19 cellular contexts compared by ENCODE assay signal in genomic region chr1:41679994-41680393, GRCh38.
DNase-seq lines count a peak whose midpoint lies in the region; ATAC-seq, FAIRE-seq and TF ChIP-seq lines count a peak whose summit lies in the region.
"Had no signal": no experiment of that assay in that cellular context is flagged by ENCODE, and none has a peak within 500 bp of the region (broad histone marks: within the 10 kb centered on the region; RNA-seq: fewer than 3 reads in every experiment).

No MANE protein-coding gene starts in this region.

- ATAC-seq in GM12878 = no peak
- no peak for ATAC-seq in heart left ventricle
- ATAC-seq: Right ventricle myocardium inferior had no signal

- H3K9ac ChIP-seq in GM12878 (ENCODE audit: control insufficient read depth, insufficient read depth, low read length) = no peak overlapping the region
- no peak overlapping the region for H3K9ac ChIP-seq in kidney (ENCODE audit: low read length in 2 of 2)
- H3K9ac ChIP-seq: KMS-11 had no signal

- POLR2A ChIA-PET in MCF 10A (lab: Yijun Ruan, JAX) = interaction anchor here (0.9 kb wide), 1 partner anchor 16 kb away, joined by 3 read pairs; no protein-coding TSS in a partner anchor
- POLR2A ChIA-PET in GM12878 (lab: Charles Lee) = interaction anchor here (1.5 to 4.6 kb wide), 3 partner anchors 14 to 22 kb away, joined by 3 to 17 read pairs (median 7); no protein-coding TSS in a partner anchor

- no peak overlapping the region for H3K4me3 Mint-ChIP-seq in MCF 10A (ENCODE audit: unreplicated experiment)
- H3K4me3 Mint-ChIP-seq: CD14-positive monocyte, H9 had no signal

- H3K36me3 Mint-ChIP-seq in MCF 10A (ENCODE audit: insufficient read depth, unreplicated experiment) = no peaks in the 10 kb centered on the region

- H3K4me2 ChIP-seq in GM12878 (ENCODE audit: control insufficient read depth, insufficient read depth) = no peak overlapping the region
- H3K4me2 ChIP-seq: KMS-11 had no signal

- no peak for FAIRE-seq in GM12878 (lab: Jason Lieb, UNC)
- no peak for FAIRE-seq in kidney (lab: Jason Lieb, UNC)
- FAIRE-seq: G401.6 had no signal

- BruUV-seq in MCF 10A (replicated peaks; lab: Mats Ljungman, UMichigan) (no TSS peak), GM12878 (replicated peaks; lab: Mats Ljungman, UMichigan) (TSS peak; percentile 33)

- H2AFZ ChIP-seq in GM12878 (ENCODE audit: control insufficient read depth, low read depth, low read length) = no peak overlapping the region

- intact Hi-C loops in breast epithelium (cut with DNase I; ENCODE audit: low total_unique reads) = no loop called here
- intact Hi-C loops in MCF 10A (cut with micrococcal nuclease) = no loop called here
- intact Hi-C loops in GM12878 (cut with micrococcal nuclease; ENCODE audit: unreplicated experiment) = no loop called here
- intact Hi-C loops in kidney (cut with DNase I) = no loop called here
- intact Hi-C loops in dorsolateral prefrontal cortex (cut with DNase I) = no loop called here
- intact Hi-C loops in heart left ventricle (cut with DNase I) = no loop called here

- no peaks in the 10 kb centered on the region for H3K79me2 ChIP-seq in GM12878 (ENCODE audit: control insufficient read depth, insufficient read depth, low read length)

- in situ Hi-C loops in GM12878 (cut with MboI) = no loop called here

- H3K4me3 ChIP-seq in breast epithelium (no peak overlapping the region), GM12878 (no peak overlapping the region), kidney (ENCODE audit: low read length in 2 of 2) (no peak overlapping the region), dorsolateral prefrontal cortex (no peak overlapping the region), heart left ventricle (no peak overlapping the region)
- H3K4me3 ChIP-seq: Peyer's patch had no signal

- no peak for TF ChIP-seq EP300 in GM12878 (IDR thresholded peaks at IDR 0.05; ENCODE audit: borderline replicate concordance in 1 of 2, control insufficient read depth in 1 of 2, low read depth in 2 of 2, low read length in 2 of 2)

- no peak for TF ChIP-seq CTCF in breast epithelium (IDR thresholded peaks at IDR 0.05)
- no peak for TF ChIP-seq CTCF in MCF 10A (IDR thresholded peaks at IDR 0.05; ENCODE audit: unreplicated experiment)
- TF ChIP-seq CTCF in GM12878 (IDR thresholded peaks at IDR 0.05 in 2 of 3, conservative IDR thresholded peaks at IDR 0.05 in 1 of 3; ENCODE audit: control insufficient read depth in 2 of 3, extremely low read depth in 1 of 3, insufficient read depth in 1 of 3, low read depth in 3 of 3, low read length in 3 of 3) = no peak
- no peak for TF ChIP-seq CTCF in kidney (IDR thresholded peaks at IDR 0.05; ENCODE audit: borderline replicate concordance, extremely low read depth, insufficient read depth)
- TF ChIP-seq CTCF in dorsolateral prefrontal cortex (IDR thresholded peaks at IDR 0.05 in 54 of 56, conservative IDR thresholded peaks at IDR 0.05 in 2 of 56; ENCODE audit: low read depth in 1 of 56, partially characterized antibody in 56 of 56) = no peak
- no peak for TF ChIP-seq CTCF in heart left ventricle (IDR thresholded peaks at IDR 0.05)

- no peaks in the 10 kb centered on the region for H4K20me1 ChIP-seq in GM12878 (ENCODE audit: control insufficient read depth, insufficient read depth)

- no peak for TF ChIP-seq POLR2A in breast epithelium (IDR thresholded peaks at IDR 0.05)
- TF ChIP-seq POLR2A in GM12878 (IDR thresholded peaks at IDR 0.05; ENCODE audit: low read depth, low read length) = no peak
- no peak for TF ChIP-seq POLR2A in heart left ventricle (IDR thresholded peaks at IDR 0.05)

- RAD21 ChIA-PET in GM12878 (lab: Charles Lee; ENCODE audit: unreplicated experiment) = interaction anchor here (0.8 to 3.7 kb wide), 7 partner anchors 13 to 70 kb away, joined by 3 to 16 read pairs (median 4); no protein-coding TSS in a partner anchor

- peaks cover 7 to 13% of the 10 kb centered on the region in 2 donors for H3K4me1 ChIP-seq in breast epithelium
- H3K4me1 ChIP-seq in GM12878 (ENCODE audit: control insufficient read depth, insufficient read depth, low read length) = peaks cover 44% of the 10 kb centered on the region
- peaks cover 0 to 3% of the 10 kb centered on the region in 2 donors for H3K4me1 ChIP-seq in kidney (ENCODE audit: control insufficient read depth in 1 of 2, insufficient read depth in 1 of 2, low read depth in 1 of 2, low read length in 2 of 2)
- peaks cover 0 to 74% (median 35%) of the 10 kb centered on the region in 12 donors for H3K4me1 ChIP-seq in heart left ventricle

- no peaks in the 10 kb centered on the region for H3K36me3 ChIP-seq in breast epithelium
- no peaks in the 10 kb centered on the region for H3K36me3 ChIP-seq in GM12878 (ENCODE audit: control insufficient read depth in 2 of 2, insufficient read depth in 2 of 2, low read length in 1 of 2)
- no peaks in the 10 kb centered on the region for H3K36me3 ChIP-seq in kidney (ENCODE audit: control insufficient read depth in 1 of 2, insufficient read depth in 2 of 2, low read length in 2 of 2)
- H3K36me3 ChIP-seq in heart left ventricle = no peaks in the 10 kb centered on the region
- H3K36me3 ChIP-seq: Peyer's patch had no signal

- no peak overlapping the region for H3K27ac Mint-ChIP-seq in MCF 10A (ENCODE audit: low read depth, unreplicated experiment)
- H3K27ac Mint-ChIP-seq: H9 had no signal

- H3K27me3 ChIP-seq in breast epithelium (no peaks in the 10 kb centered on the region), GM12878 (replicated peaks in 1 of 2; ENCODE audit: control insufficient read depth in 2 of 2, insufficient read depth in 2 of 2, low read length in 1 of 2) (no peaks in the 10 kb centered on the region), dorsolateral prefrontal cortex (no peaks in the 10 kb centered on the region), heart left ventricle (no peaks in the 10 kb centered on the region)
- H3K27me3 ChIP-seq: Peyer's patch had no signal

- H3K27ac ChIP-seq in breast epithelium (peak overlapping the region; percentile 76 to 92), GM12878 (ENCODE audit: control insufficient read depth, insufficient read depth) (no peak overlapping the region), kidney (ENCODE audit: low read depth in 2 of 2, low read length in 2 of 2) (no peak overlapping the region), dorsolateral prefrontal cortex (no peak overlapping the region), heart left ventricle (no peak overlapping the region)
- H3K27ac ChIP-seq: KMS-11, Peyer's patch had no signal

- WGBS in GM12878 (ENCODE audit: insufficient coverage, insufficient replicate concordance, low lambda C conversion rate, missing lambda C conversion rate) = 88% methylated on average over 1 of the region's 1 CpG
- WGBS in heart left ventricle, 4 donors = 97 to 100% (median 99%) methylated on average over 1 of the region's 1 CpG

- DNase-seq in breast epithelium (ENCODE audit: low spot score in 2 of 2) (no peak), MCF 10A (ENCODE audit: unreplicated experiment) (no peak), GM12878 (ENCODE audit: low read depth, low spot score) (no peak), kidney (peak; percentile 23), dorsolateral prefrontal cortex (no peak), heart left ventricle (no peak), NCI-H510A treated with DMSO at 0.1 percent for 48 hours (lab: John Stamatoyannopoulos, UW) (no peak)
- DNase-seq: ACHN, H9, NCI-H1048, NCI-H1436 treated with DMSO at 0.1 percent for 48 hours, NCI-H2029, NCI-H2171, NCI-H446, Peyer's patch had no signal

- CTCF ChIA-PET in MCF 10A (lab: Yijun Ruan, JAX) = no interaction called here
- CTCF ChIA-PET in GM12878 (lab: Yijun Ruan, JAX) = interaction anchor here (1.1 to 4.5 kb wide), 5 partner anchors 10 to 18 kb away, joined by 3 to 20 read pairs (median 5); no protein-coding TSS in a partner anchor

- H3K4me1 Mint-ChIP-seq in MCF 10A (ENCODE audit: insufficient read depth, unreplicated experiment) = peaks cover 18% of the 10 kb centered on the region

- SMC1A ChIA-PET in GM12878 (lab: Charles Lee; ENCODE audit: uncharacterized antibody, unreplicated experiment) = interaction anchor here (1.3 to 2.6 kb wide), 4 partner anchors 12 to 20 kb away, joined by 3 to 10 read pairs (median 9); no protein-coding TSS in a partner anchor

- no peaks in the 10 kb centered on the region for H3K27me3 Mint-ChIP-seq in MCF 10A (ENCODE audit: insufficient read depth, unreplicated experiment)

- no peak for TF ChIP-seq RAD21 in GM12878 (IDR thresholded peaks at IDR 0.05; ENCODE audit: insufficient read depth, low read depth, low read length)

- H3K9me3 Mint-ChIP-seq in MCF 10A (ENCODE audit: unreplicated experiment) = no peaks in the 10 kb centered on the region
- H3K9me3 Mint-ChIP-seq: H9 had no signal

- H3K9me3 ChIP-seq in breast epithelium (no peaks in the 10 kb centered on the region), GM12878 (replicated peaks; ENCODE audit: control insufficient read depth, insufficient read depth, low read length) (no peaks in the 10 kb centered on the region), kidney (ENCODE audit: control insufficient read depth in 1 of 2, low read length in 2 of 2) (no peaks in the 10 kb centered on the region), heart left ventricle (no peaks in the 10 kb centered on the region)
- H3K9me3 ChIP-seq: Peyer's patch had no signal

TF ChIP-seq in GM12878, 131 proteins besides CTCF, POLR2A, EP300 and RAD21 (continues in another document):
- TF ChIP-seq BMI1 (IDR thresholded peaks at IDR 0.05; ENCODE audit: borderline replicate concordance) = no peak

Comparison
In these comparisons a context has a peak if more than half of its experiments do, and no peak if none do; other contexts are left out.
1. H3K27ac ChIP-seq: peak in breast epithelium (2 of 2); none in GM12878 (single experiment), kidney (0 of 2), dorsolateral prefrontal cortex (0 of 59) and heart left ventricle (0 of 12).